In genomic region chr7:149715476-149715875, GRCh38 we compare ENCODE assay signal across 8 cellular contexts. TPM values are rescaled to one million over a fixed set of nuclear protein-coding genes. Genes with fewer than 3 reads are reported as not detected.
DNase-seq lines count a peak whose midpoint lies in the region; ATAC-seq and TF ChIP-seq lines count a peak whose summit lies in the region.

No MANE protein-coding gene starts in this region.

- peak overlapping the region; percentile 84 for H3K4me3 ChIP-seq in H7 (ENCODE audit: insufficient read depth, low read depth, low read length)
- H3K4me3 ChIP-seq in foreskin fibroblast (ENCODE audit: low read depth in 1 of 2, low read length in 2 of 2), result peak overlapping the region; percentile 82 to 83
- peak overlapping the region; percentile 87 for H3K4me3 ChIP-seq in skeletal muscle satellite cell (ENCODE audit: low read length)

- H3K4me1 ChIP-seq in skeletal muscle satellite cell (ENCODE audit: control insufficient read depth, insufficient read depth, low read length), result peaks cover 12% of the 10 kb centered on the region

- no peaks in the 10 kb centered on the region for H3K27me3 Mint-ChIP-seq in T-helper 17 cell

- ATAC-seq in T-helper 17 cell (peak; percentile 7), GM19463 (IDR thresholded peaks at IDR 0.05; ENCODE audit: unreplicated experiment) (no peak), GM18873 (IDR thresholded peaks at IDR 0.05; ENCODE audit: low FRiP score, unreplicated experiment) (no peak), GM21529 (IDR thresholded peaks at IDR 0.05; ENCODE audit: unreplicated experiment) (no peak)

- H3K27ac Mint-ChIP-seq in T-helper 17 cell, result peak overlapping the region; percentile 98

- no peak for TF ChIP-seq CTCF in foreskin fibroblast (IDR thresholded peaks at IDR 0.05; ENCODE audit: low read depth, low read length)

- H3K4me3 Mint-ChIP-seq in T-helper 17 cell, result peak overlapping the region; percentile 90

- H3K27me3 ChIP-seq in H7 (ENCODE audit: control insufficient read depth, insufficient read depth, low read length) (peaks cover 10% of the 10 kb centered on the region), skeletal muscle satellite cell (ENCODE audit: control insufficient read depth, insufficient read depth, low read length) (no peaks in the 10 kb centered on the region)

- peaks cover 26% of the 10 kb centered on the region for H3K4me1 Mint-ChIP-seq in T-helper 17 cell

- H3K4me2 ChIP-seq in skeletal muscle satellite cell (ENCODE audit: low read length), result peak overlapping the region; percentile 96

- no peaks in the 10 kb centered on the region; the same call in 1 of the 2 replicates for H3K36me3 ChIP-seq in H7 (replicated peaks; ENCODE audit: control insufficient read depth, insufficient read depth, low read length)
- H3K36me3 ChIP-seq in skeletal muscle satellite cell (ENCODE audit: insufficient read depth, low read length), result no peaks in the 10 kb centered on the region

- peak overlapping the region; percentile 83 for H3K9ac ChIP-seq in skeletal muscle satellite cell (ENCODE audit: low read depth, low read length)

- H3K36me3 Mint-ChIP-seq in T-helper 17 cell (ENCODE audit: low read depth), result no peaks in the 10 kb centered on the region

- H3K9me3 ChIP-seq in T-helper 17 cell (ENCODE audit: control insufficient read depth, low read length, poor library complexity, severe bottlenecking), result peaks cover under 1% of the 10 kb centered on the region
- H3K9me3 ChIP-seq in skeletal muscle satellite cell (replicated peaks; ENCODE audit: low read length), result peaks cover 6% of the 10 kb centered on the region

- DNase-seq in H7, result no peak
- DNase-seq in T-helper 17 cell, result no peak
- DNase-seq in foreskin fibroblast, result peak in 1 of 2 donors; percentile 18
- no peak for DNase-seq in NK-92 treated with Interleukin-12 subunit alpha and Interleukin-12 subunit beta, amount 100 ng/mL, for 24 hours (lab: John Stamatoyannopoulos, UW)

RNA-seq across cellular contexts. Expression of gene ZNF467, which starts 57.9 kb away (rescaled TPM):
- 0.04 and 0.55 TPM in 2 replicates for total RNA-seq in H7 (2014; rRNA removed; shearing (Covaris generic))
- total RNA-seq in T-helper 17 cell, result 1 to 10 TPM; 3.3 to 8.4 TPM
- under 0.01 TPM in 1 of 2 replicates, not detected in the other for total RNA-seq in skeletal muscle satellite cell (2012; rRNA removed)
